ENCODE assay signal across 13 cellular contexts in genomic region chrX:136214551-136214950, GRCh38. TPM values are rescaled to one million over a fixed set of nuclear protein-coding genes. Genes with fewer than 3 reads are reported as not detected.
DNase-seq lines count a peak whose midpoint lies in the region; ATAC-seq and TF ChIP-seq lines count a peak whose summit lies in the region.
"Had no signal": no experiment of that assay in that cellular context is flagged by ENCODE, and none has a peak within 500 bp of the region (broad histone marks: within the 10 kb centered on the region; RNA-seq: fewer than 3 reads in every experiment).

No MANE protein-coding gene starts in this region.

- peak overlapping the region; percentile 94 for H3K27ac Mint-ChIP-seq in osteocyte (ENCODE audit: unreplicated experiment)
- no peak overlapping the region for H3K27ac Mint-ChIP-seq in CD8-positive, alpha-beta T cell
- H3K27ac Mint-ChIP-seq: activated CD8-positive, alpha-beta memory T cell treated with anti-CD3 and anti-CD28 coated beads, Interleukin-2, amount 10 ng/mL, durations not matched to agents 7 days and 5 days; dendritic cell treated with granulocyte-macrophage colony-stimulating factor and Interleukin-4, amounts not matched to agents 40 ng/mL and 50 ng/mL, for 4 days; memory B cell had no signal

- no peaks in the 10 kb centered on the region for H3K79me2 ChIP-seq in PC-3 (ENCODE audit: low read length)

- peak overlapping the region; percentile 27; the same call in 1 of the 2 replicates for H3K4me2 ChIP-seq in PC-3 (ENCODE audit: low read length)

- TF ChIP-seq CTCF in PC-3 (conservative IDR thresholded peaks at IDR 0.05; ENCODE audit: low read depth, low read length) (no peak), esophagus squamous epithelium (IDR thresholded peaks at IDR 0.05) (no peak), osteocyte (IDR thresholded peaks at IDR 0.05) (no peak), GM13977 (IDR thresholded peaks at IDR 0.05; ENCODE audit: extremely low read depth, insufficient read depth, missing control alignments) (no peak)
- no peak for TF ChIP-seq CTCF in CD8-positive, alpha-beta T cell (IDR thresholded peaks at IDR 0.05)

- no peaks in the 10 kb centered on the region for H3K9me2 ChIP-seq in PC-3 (replicated peaks; ENCODE audit: low read length)

- no peaks in the 10 kb centered on the region for H3F3A ChIP-seq in PC-3 (ENCODE audit: low read length, unreplicated experiment)

- H3K4me3 ChIP-seq in PC-3 (ENCODE audit: low read length) (no peak overlapping the region), esophagus squamous epithelium (no peak overlapping the region)
- no peak overlapping the region for H3K4me3 ChIP-seq in CD8-positive, alpha-beta T cell (ENCODE audit: low read depth, low read length)

- peak overlapping the region; percentile 4; the same call in 1 of the 2 replicates for H3K27ac ChIP-seq in PC-3 (ENCODE audit: low read length)
- peak overlapping the region in 3 of 4 donors; percentile 9 to 71 (median 58) for H3K27ac ChIP-seq in esophagus squamous epithelium
- no peak overlapping the region for H3K27ac ChIP-seq in CD8-positive, alpha-beta T cell (ENCODE audit: low read depth, low read length)

- no peak overlapping the region for H3K9ac ChIP-seq in PC-3 (ENCODE audit: low read length)

- no peaks in the 10 kb centered on the region for H4K20me1 ChIP-seq in PC-3 (ENCODE audit: low read length)

- WGBS in esophagus squamous epithelium, 2 donors = 47 to 58% methylated on average over 3 to 7 of the region's 7 CpGs

- peaks cover 20% of the 10 kb centered on the region for H3K4me1 ChIP-seq in PC-3 (ENCODE audit: insufficient read depth, low read length)
- peaks cover 0 to under 1% (median 0%) of the 10 kb centered on the region in 3 donors for H3K4me1 ChIP-seq in esophagus squamous epithelium
- H3K4me1 ChIP-seq in CD8-positive, alpha-beta T cell (ENCODE audit: insufficient read depth, low read length) = no peaks in the 10 kb centered on the region
- H3K4me1 ChIP-seq: Caco-2 had no signal

- no TSS peak for BruUV-seq in PC-3 (replicated peaks; lab: Mats Ljungman, UMichigan)

- no peaks in the 10 kb centered on the region for H3K9me3 Mint-ChIP-seq in osteocyte (ENCODE audit: unreplicated experiment)
- H3K9me3 Mint-ChIP-seq in CD8-positive, alpha-beta T cell = no peaks in the 10 kb centered on the region
- H3K9me3 Mint-ChIP-seq: dendritic cell treated with granulocyte-macrophage colony-stimulating factor and Interleukin-4, amounts not matched to agents 40 ng/mL and 50 ng/mL, for 4 days; memory B cell had no signal

- H3K27me3 ChIP-seq in PC-3 (ENCODE audit: low read length) (no peaks in the 10 kb centered on the region), esophagus squamous epithelium (no peaks in the 10 kb centered on the region)
- no peaks in the 10 kb centered on the region for H3K27me3 ChIP-seq in CD8-positive, alpha-beta T cell (ENCODE audit: insufficient read depth, low read length)

- no peak overlapping the region for H3K4me3 Mint-ChIP-seq in osteocyte (ENCODE audit: unreplicated experiment)
- no peak overlapping the region for H3K4me3 Mint-ChIP-seq in CD8-positive, alpha-beta T cell
- H3K4me3 Mint-ChIP-seq: activated CD8-positive, alpha-beta memory T cell treated with anti-CD3 and anti-CD28 coated beads, Interleukin-2, amount 10 ng/mL, durations not matched to agents 7 days and 5 days; dendritic cell treated with granulocyte-macrophage colony-stimulating factor and Interleukin-4, amounts not matched to agents 40 ng/mL and 50 ng/mL, for 4 days; memory B cell had no signal

- peak overlapping the region; percentile 54 for H2AFZ ChIP-seq in PC-3 (ENCODE audit: low read length)

- no peaks in the 10 kb centered on the region for H3K27me3 Mint-ChIP-seq in osteocyte (ENCODE audit: unreplicated experiment)
- H3K27me3 Mint-ChIP-seq in CD8-positive, alpha-beta T cell (ENCODE audit: low read depth) = no peaks in the 10 kb centered on the region
- H3K27me3 Mint-ChIP-seq: activated CD8-positive, alpha-beta memory T cell treated with anti-CD3 and anti-CD28 coated beads, Interleukin-2, amount 10 ng/mL, durations not matched to agents 7 days and 5 days; dendritic cell treated with granulocyte-macrophage colony-stimulating factor and Interleukin-4, amounts not matched to agents 40 ng/mL and 50 ng/mL, for 4 days; memory B cell had no signal

- in situ Hi-C loops in GM13977 (cut with MboI; ENCODE audit: low pct_unique_long_range_greater_than_20kb, low sequenced_read_pairs, unreplicated experiment) = no loop called here

- no peak for TF ChIP-seq POLR2A in esophagus squamous epithelium (IDR thresholded peaks at IDR 0.05)

- POLR2A ChIA-PET in PC-3 (lab: Charles Lee; ENCODE audit: unreplicated experiment) = no interaction called here
- POLR2A ChIA-PET in CD8-positive, alpha-beta T cell (lab: Charles Lee) = no interaction called here

- H3K36me3 ChIP-seq in PC-3 (ENCODE audit: low read depth, low read length) (no peaks in the 10 kb centered on the region), esophagus squamous epithelium (peaks cover 0 to 14% (median 0%) of the 10 kb centered on the region in 3 donors)
- no peaks in the 10 kb centered on the region for H3K36me3 ChIP-seq in CD8-positive, alpha-beta T cell (ENCODE audit: insufficient read depth, low read length)

- H3K4me1 Mint-ChIP-seq in osteocyte (ENCODE audit: unreplicated experiment) = peaks cover 62% of the 10 kb centered on the region
- H3K4me1 Mint-ChIP-seq in CD8-positive, alpha-beta T cell (ENCODE audit: low read depth) = no peaks in the 10 kb centered on the region

- peak; percentile 82 for ATAC-seq in PC-3
- no peak for ATAC-seq in GM18909 (IDR thresholded peaks at IDR 0.05; ENCODE audit: poor library complexity, unreplicated experiment)
- no peak for ATAC-seq in CD8-positive, alpha-beta T cell
- ATAC-seq: activated CD8-positive, alpha-beta memory T cell treated with anti-CD3 and anti-CD28 coated beads, Interleukin-2, amount 10 ng/mL, durations not matched to agents 7 days and 5 days had no signal

- no peaks in the 10 kb centered on the region for H3K9me3 ChIP-seq in PC-3 (ENCODE audit: low read length)
- no peaks in the 10 kb centered on the region for H3K9me3 ChIP-seq in esophagus squamous epithelium
- no peaks in the 10 kb centered on the region for H3K9me3 ChIP-seq in CD8-positive, alpha-beta T cell (ENCODE audit: low read length)
- H3K9me3 ChIP-seq: Caco-2 had no signal

- H3K36me3 Mint-ChIP-seq in osteocyte (ENCODE audit: unreplicated experiment) = peaks cover 36% of the 10 kb centered on the region
- H3K36me3 Mint-ChIP-seq in CD8-positive, alpha-beta T cell = peaks cover 32% of the 10 kb centered on the region
- H3K36me3 Mint-ChIP-seq: memory B cell had no signal

- intact Hi-C loops in PC-3 (cut with micrococcal nuclease) (loop anchor here (5.0 kb wide), 1 partner anchor 53 kb away; no protein-coding TSS in a partner anchor), esophagus squamous epithelium (cut with DNase I) (no loop called here)
- intact Hi-C loops in CD8-positive, alpha-beta T cell (cut with DNase I, micrococcal nuclease) = loop anchor here in 1 of 2 experiments (5.0 kb wide), 1 partner anchor 187 kb away; no protein-coding TSS in a partner anchor

- CTCF ChIA-PET in PC-3 (lab: Charles Lee) = interaction anchor here (0.6 kb wide), 1 partner anchor 494 kb away, joined by 3 read pairs; no protein-coding TSS in a partner anchor
- CTCF ChIA-PET in CD8-positive, alpha-beta T cell (lab: Charles Lee) = no interaction called here

- DNase-seq in AG20443 (ENCODE audit: low spot score) (peak; percentile 62), PC-3 (peak; percentile 92), esophagus squamous epithelium (lab: John Stamatoyannopoulos, UW) (no peak), osteocyte (ENCODE audit: extremely low spot score, unreplicated experiment) (peak; percentile 92), GM13977 (ENCODE audit: low spot score) (no peak), nucleus accumbens (lab: John Stamatoyannopoulos, UW) (no peak)
- DNase-seq in CD8-positive, alpha-beta T cell = no peak
- DNase-seq: activated CD8-positive, alpha-beta memory T cell treated with anti-CD3 and anti-CD28 coated beads, Interleukin-2, amount 10 ng/mL, durations not matched to agents 7 days and 5 days; stimulated activated CD4-positive, alpha-beta T cell treated with anti-CD3 and anti-CD28 coated beads, Interleukin-4, amount 100 ng/mL, for 1 hour had no signal

RNA-seq across cellular contexts. Expression of gene MAP7D3, which starts 36.6 kb away (rescaled TPM):
- total RNA-seq in PC-3 (2014; rRNA removed) (0.40 and 0.69 TPM in 2 replicates), esophagus squamous epithelium (10 to 100 TPM in 1 of 4 donors, 1 to 10 TPM in 3; 1.3 to 11.8 (median 6.4) TPM), osteocyte (84.7 and 87.4 TPM in 2 replicates)
- 1 to 10 TPM; 3.6 TPM for total RNA-seq in CD8-positive, alpha-beta T cell

Comparison
In these comparisons a context has a peak if more than half of its experiments do, and no peak if none do; other contexts are left out.
1. DNase-seq: peak in AG20443 (single experiment), PC-3 (single experiment) and osteocyte (single experiment); none in esophagus squamous epithelium (single experiment), GM13977 (single experiment), CD8-positive, alpha-beta T cell (0 of 7) and nucleus accumbens (0 of 56).